6 cellular contexts compared by ENCODE assay signal in genomic region chr20:55650609-55651228, GRCh38.
"Had no signal": no experiment of that assay in that cellular context is flagged by ENCODE, and none has a peak within 500 bp of the region (broad histone marks: within the 10 kb centered on the region; RNA-seq: fewer than 3 reads in every experiment).

No MANE protein-coding gene starts in this region.

- H3K4me1 Mint-ChIP-seq: GM23338 had no signal

- H3K27ac Mint-ChIP-seq: GM23338, H9, IgD-negative memory B cell had no signal

- DNase-seq: H9, HCEC 1CT had no signal

- H3K27me3 Mint-ChIP-seq: IgD-negative memory B cell had no signal

- H3K4me3 Mint-ChIP-seq: GM23338, H9, IgD-negative memory B cell had no signal

- ATAC-seq: GM23338 had no signal

- H3K4me3 ChIP-seq: GM23338 had no signal

- FAIRE-seq: H1, H54 had no signal
